In genomic region chr18:26489191-26489590, GRCh38 we compare ENCODE assay signal across 1 cellular context.
TF ChIP-seq lines count a peak whose summit lies in the region.

No MANE protein-coding gene starts in this region.

TF ChIP-seq in HepG2, 621 proteins besides CTCF, POLR2A, EP300 and RAD21 (continued from another document):
- TF ChIP-seq ZSCAN5A (CRISPR knock-in tag; IDR thresholded peaks at IDR 0.05; ENCODE audit: borderline replicate concordance): no peak
- TF ChIP-seq ZNF660 (CRISPR knock-in tag; IDR thresholded peaks at IDR 0.05; ENCODE audit: borderline replicate concordance, low read depth): no peak
- TF ChIP-seq ZFP41 (CRISPR knock-in tag; IDR thresholded peaks at IDR 0.05; ENCODE audit: borderline replicate concordance): no peak
- no peak for TF ChIP-seq ZNF678 (CRISPR knock-in tag; IDR thresholded peaks at IDR 0.05)
- TF ChIP-seq RELA (CRISPR knock-in tag; IDR thresholded peaks at IDR 0.05): no peak
- TF ChIP-seq ZNF282 (IDR thresholded peaks at IDR 0.05; ENCODE audit: partially characterized antibody): no peak
- no peak for TF ChIP-seq HES4 (CRISPR knock-in tag; IDR thresholded peaks at IDR 0.05; ENCODE audit: borderline replicate concordance)
- no peak for TF ChIP-seq ZGPAT (CRISPR knock-in tag; IDR thresholded peaks at IDR 0.05)
- TF ChIP-seq RFX5 (IDR thresholded peaks at IDR 0.05; ENCODE audit: low read depth, low read length): no peak
